8 cellular contexts compared by ENCODE assay signal in the genomic region with DNA sequence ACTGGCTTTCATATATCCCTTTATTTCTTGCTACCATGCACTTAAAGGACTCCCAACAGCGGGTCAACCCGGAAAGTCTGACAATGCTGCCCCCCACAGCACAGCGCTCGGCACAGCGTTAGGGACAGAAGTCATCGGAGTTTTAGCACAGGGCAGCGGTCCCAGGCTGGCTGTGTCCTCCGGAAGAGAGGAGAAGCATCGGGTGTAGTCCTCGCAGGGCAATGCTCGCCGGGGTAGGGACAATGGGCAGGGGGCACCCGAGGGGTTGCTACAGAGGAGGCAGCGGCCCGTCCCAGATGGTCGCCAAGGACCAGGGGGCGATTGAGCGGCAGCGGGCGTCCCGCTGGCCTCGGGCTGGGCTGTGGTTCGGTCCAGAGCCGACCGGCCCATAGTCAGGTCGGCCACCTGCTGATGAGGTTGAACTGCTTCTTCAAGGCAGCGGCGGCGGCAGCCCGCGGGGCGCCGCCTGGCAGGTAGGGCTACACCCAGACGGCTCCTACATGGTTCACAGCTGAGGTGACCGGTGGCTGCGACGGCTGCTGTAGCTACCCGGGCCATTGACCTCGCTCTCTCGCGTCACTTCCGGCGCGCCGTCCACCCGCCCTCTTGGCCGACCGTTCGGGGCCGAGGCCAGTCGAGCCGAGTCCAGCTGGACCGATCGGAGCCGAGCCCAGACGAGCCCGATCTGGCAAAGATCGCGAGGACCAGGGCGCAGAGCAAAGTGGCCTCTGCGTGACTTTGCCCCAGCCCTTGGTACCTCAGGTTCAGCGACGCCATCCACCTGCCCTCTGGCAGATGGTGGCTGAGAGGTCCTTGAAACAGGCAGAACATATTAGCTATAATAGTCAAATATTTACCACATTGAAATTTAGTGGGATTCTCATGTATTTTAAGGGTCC. TPM values are rescaled to one million over a fixed set of nuclear protein-coding genes. Genes with fewer than 3 reads are reported as not detected.
A peak's percentile ranks its signal among the peaks of the same experiment; 100 is the strongest.
DNase-seq lines count a peak whose midpoint lies in the region; ATAC-seq and TF ChIP-seq lines count a peak whose summit lies in the region.

No MANE protein-coding gene starts in this region.

- no peaks in the 10 kb centered on the region for H3K9me3 ChIP-seq in MM.1S (replicated peaks; ENCODE audit: insufficient read depth, low read length)

- H3K4me1 ChIP-seq in MM.1S (ENCODE audit: low read length): 0 out of 2 replicates have a peak, but pooled peaks cover 15% of the 10 kb centered on the region

- H4K20me1 ChIP-seq in MM.1S (ENCODE audit: insufficient read depth, low read length): no peaks in the 10 kb centered on the region

- peak; percentile 70 for TF ChIP-seq CTCF in MM.1S (IDR thresholded peaks at IDR 0.05; ENCODE audit: low read length)

- H2AFZ ChIP-seq in MM.1S (ENCODE audit: low read length): peak overlapping the region; percentile 94

- no peaks in the 10 kb centered on the region for H3K36me3 ChIP-seq in MM.1S (replicated peaks; ENCODE audit: insufficient read depth, low read length)

- H3K27ac ChIP-seq in MM.1S (ENCODE audit: low read length) (no peak overlapping the region; the same call in 1 of the 2 replicates), substantia nigra (ENCODE audit: low read depth, low read length, poor library complexity, severe bottlenecking) (peak overlapping the region; percentile 84)

- H3K79me2 ChIP-seq in MM.1S (ENCODE audit: low read length): peaks cover 3% of the 10 kb centered on the region

- H3F3A ChIP-seq in MM.1S (ENCODE audit: insufficient read depth, low read length): 0 out of 2 replicates have a peak, but pooled peaks cover 7% of the 10 kb centered on the region

- H3K36me3 Mint-ChIP-seq in activated naive CD4-positive, alpha-beta T cell treated with anti-CD3 and anti-CD28 coated beads, Interleukin-2, amount 50 U/mL, for 72 hours: peaks cover 7 to 29% of the 10 kb centered on the region in 2 donors

- H3K4me2 ChIP-seq in MM.1S (ENCODE audit: low read depth, low read length): peak overlapping the region; percentile 87

- peak overlapping the region; percentile 95 to 97 for H3K27ac Mint-ChIP-seq in activated naive CD4-positive, alpha-beta T cell treated with anti-CD3 and anti-CD28 coated beads, Interleukin-2, amount 50 U/mL, for 72 hours

- DNase-seq in DMS53 (lab: John Stamatoyannopoulos, UW): peak; percentile 94
- DNase-seq in MM.1S: peak; percentile 78
- DNase-seq in SK-N-DZ (ENCODE audit: low spot score): peak; percentile 80
- DNase-seq in activated naive CD4-positive, alpha-beta T cell treated with anti-CD3 and anti-CD28 coated beads, Interleukin-2, amount 50 U/mL, for 72 hours (ENCODE audit: low spot score in 2 of 2): peak; percentile 79 to 82
- DNase-seq in glomerular visceral epithelial cell (ENCODE audit: extremely low spot score): peak; percentile 83
- DNase-seq in occipital lobe (lab: John Stamatoyannopoulos, UW): peak; percentile 85
- DNase-seq in substantia nigra (lab: John Stamatoyannopoulos, UW): peak; percentile 62 to 99 (median 94)

- H3K9ac ChIP-seq in MM.1S (ENCODE audit: low read length): peak overlapping the region; percentile 47

- H3K27me3 ChIP-seq in MM.1S (replicated peaks; ENCODE audit: insufficient read depth, low read length): no peaks in the 10 kb centered on the region

- no peaks in the 10 kb centered on the region for H3K9me2 ChIP-seq in MM.1S (replicated peaks; ENCODE audit: insufficient read depth, low read length)

- no peaks in the 10 kb centered on the region for H3K9me3 Mint-ChIP-seq in activated naive CD4-positive, alpha-beta T cell treated with anti-CD3 and anti-CD28 coated beads, Interleukin-2, amount 50 U/mL, for 72 hours

- H3K4me3 ChIP-seq in MM.1S (ENCODE audit: low read length): peak overlapping the region; percentile 84

- ATAC-seq in GM21737 (IDR thresholded peaks at IDR 0.05; ENCODE audit: unreplicated experiment): peak; percentile 39
- ATAC-seq in activated naive CD4-positive, alpha-beta T cell treated with anti-CD3 and anti-CD28 coated beads, Interleukin-2, amount 50 U/mL, for 72 hours: peak; percentile 59 to 74

RNA-seq across cellular contexts. Expression of gene LCMT1, which starts 4.7 kb away (rescaled TPM):
- polyA plus RNA-seq in SK-N-DZ (2014; cell fraction: cytosol; rRNA removed): 52.6 and 53.8 TPM in 2 replicates
- polyA plus RNA-seq in SK-N-DZ (2014; cell fraction: nucleus; rRNA removed): 41.6 and 45.1 TPM in 2 replicates
- total RNA-seq in activated naive CD4-positive, alpha-beta T cell treated with anti-CD3 and anti-CD28 coated beads, Interleukin-2, amount 50 U/mL, for 72 hours: 10 to 100 TPM; 38.9 to 46.5 TPM
- 42.3 TPM for total RNA-seq in occipital lobe
